ENCODE assay signal across 18 cellular contexts in the genomic region with DNA sequence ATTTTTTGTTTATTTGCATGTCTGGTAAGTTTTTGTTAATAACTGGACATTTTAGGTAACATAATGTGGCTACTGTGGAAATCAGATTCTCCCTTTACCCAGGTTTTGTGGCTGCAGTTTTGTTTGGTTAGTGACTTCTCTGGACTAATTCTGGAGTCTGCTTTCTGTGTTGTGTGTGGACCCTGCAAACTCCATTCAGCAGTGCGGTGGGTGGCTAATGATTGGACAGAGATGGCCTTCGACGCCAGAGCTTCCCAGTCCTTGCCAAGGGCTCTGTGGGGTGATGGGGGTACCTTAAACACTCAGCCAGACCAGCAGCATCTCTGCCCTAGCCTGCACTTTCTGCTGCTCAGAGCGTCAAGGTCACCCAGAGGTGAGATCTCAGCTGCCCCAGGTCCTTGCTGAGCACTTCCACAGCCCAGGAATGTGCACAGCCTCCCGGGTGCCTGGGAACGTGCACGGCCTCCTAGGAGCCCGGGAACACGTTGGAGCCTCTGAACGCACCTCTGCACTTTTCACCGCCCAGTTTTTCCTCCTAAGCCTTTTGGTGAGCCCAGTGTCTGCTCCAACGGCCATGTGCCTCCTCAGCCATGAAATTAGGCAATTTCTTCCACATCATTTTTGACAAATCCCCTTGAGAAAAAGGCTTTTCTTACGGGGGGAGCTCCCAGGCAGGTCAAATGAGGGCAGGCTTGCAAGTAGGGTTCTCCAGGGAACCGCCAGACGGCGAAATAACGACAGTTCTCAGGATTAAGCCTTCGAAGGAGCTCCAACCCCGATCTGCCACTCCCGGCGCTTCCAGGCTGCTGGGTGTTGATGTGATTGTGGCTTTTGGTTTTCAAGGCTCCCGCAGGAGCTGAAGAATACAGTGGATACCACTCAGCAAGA. TPM values are rescaled to one million over a fixed set of nuclear protein-coding genes. Genes with fewer than 3 reads are reported as not detected.
A peak's percentile ranks its signal among the peaks of the same experiment; 100 is the strongest.
DNase-seq lines count a peak whose midpoint lies in the region; ATAC-seq and TF ChIP-seq lines count a peak whose summit lies in the region.
"Had no signal": no experiment of that assay in that cellular context is flagged by ENCODE, and none has a peak within 500 bp of the region (broad histone marks: within the 10 kb centered on the region; RNA-seq: fewer than 3 reads in every experiment).

No MANE protein-coding gene starts in this region.

- H3K27me3 ChIP-seq in SJSA1 (replicated peaks) = no peaks in the 10 kb centered on the region
- no peaks in the 10 kb centered on the region for H3K27me3 ChIP-seq in left ventricle myocardium inferior (ENCODE audit: low read depth)

- H3K27ac ChIP-seq in SJSA1 (peak overlapping the region; percentile 18), left ventricle myocardium inferior (replicated peaks) (peak overlapping the region; percentile 85)
- H3K27ac ChIP-seq: prostate gland had no signal

- DNase-seq in AG08396 (ENCODE audit: low spot score) (peak; percentile 26), SJSA1 (ENCODE audit: low read depth in 1 of 2, low spot score in 2 of 2) (peak; percentile 78 to 81), left ventricle myocardium inferior (no peak), retinal pigment epithelial cell (ENCODE audit: low read depth) (peak; percentile 76), GM19240 (ENCODE audit: insufficient read length, low spot score) (no peak), EL (no peak), omental fat pad (ENCODE audit: low spot score) (no peak)
- DNase-seq: activated CD8-positive, alpha-beta T cell treated with anti-CD3 and anti-CD28 coated beads for 36 hours; activated gamma-delta T cell; Caco-2; effector CD8-positive, alpha-beta T cell; foreskin melanocyte; NCI-H1417 treated with DMSO at 0.1 percent for 48 hours; NCI-H748 treated with DMSO at 0.1 percent for 48 hours; SHP77; stimulated activated naive B cell treated with anti-CD40 and anti-IgM and Interleukin-4, amounts not matched to agents 10 μg/mL and 1 μg/mL and 100 μg/mL, for 72 hours had no signal

- peak; percentile 28 for TF ChIP-seq CTCF in left ventricle myocardium inferior (IDR thresholded peaks at IDR 0.05; ENCODE audit: borderline replicate concordance)
- peak; percentile 50 for TF ChIP-seq CTCF in retinal pigment epithelial cell (conservative IDR thresholded peaks at IDR 0.05; ENCODE audit: low read depth, low read length)
- TF ChIP-seq CTCF in omental fat pad (IDR thresholded peaks at IDR 0.05) = no peak

- intact Hi-C loops in left ventricle myocardium inferior (cut with micrococcal nuclease) = no loop called here

- H3K36me3 ChIP-seq in SJSA1 (no peaks in the 10 kb centered on the region), left ventricle myocardium inferior (no peaks in the 10 kb centered on the region)
- H3K36me3 ChIP-seq: prostate gland had no signal

- H3K9me3 ChIP-seq in SJSA1 (replicated peaks) = no peaks in the 10 kb centered on the region
- H3K9me3 ChIP-seq in left ventricle myocardium inferior (replicated peaks) = no peaks in the 10 kb centered on the region
- H3K9me3 ChIP-seq: Caco-2, prostate gland had no signal

- H3K4me3 ChIP-seq in SJSA1 = no peak overlapping the region
- no peak overlapping the region for H3K4me3 ChIP-seq in left ventricle myocardium inferior
- H3K4me3 ChIP-seq in retinal pigment epithelial cell (ENCODE audit: low read length) = no peak overlapping the region
- H3K4me3 ChIP-seq: prostate gland had no signal

- ATAC-seq in HG03095 (IDR thresholded peaks at IDR 0.05; ENCODE audit: unreplicated experiment) (no peak), omental fat pad (ENCODE audit: low FRiP score) (no peak)
- ATAC-seq: activated CD8-positive, alpha-beta T cell treated with anti-CD3 and anti-CD28 coated beads for 36 hours; stimulated activated naive B cell treated with anti-CD40 and anti-IgM and Interleukin-4, amounts not matched to agents 10 μg/mL and 1 μg/mL and 100 μg/mL, for 72 hours had no signal

- H3K4me1 ChIP-seq in SJSA1 (replicated peaks) = peaks cover 38% of the 10 kb centered on the region
- peaks cover 45% of the 10 kb centered on the region for H3K4me1 ChIP-seq in left ventricle myocardium inferior
- H3K4me1 ChIP-seq: Caco-2, prostate gland had no signal

RNA-seq across cellular contexts. Expression of gene KLF11, which starts 35.2 kb away (rescaled TPM):
- 13.6 and 16.0 TPM in 2 replicates for total RNA-seq in SJSA1 (2014; rRNA removed; shearing (Covaris generic))
- total RNA-seq in left ventricle myocardium inferior (20.8 TPM), omental fat pad (10 to 100 TPM; 35.8 to 63.6 (median 37.3) TPM)

RNA-seq across cellular contexts. Expression of gene GRHL1, which starts 56.7 kb away (rescaled TPM):
- 1.3 and 2.3 TPM in 2 replicates for total RNA-seq in SJSA1 (2014; rRNA removed; shearing (Covaris generic))
- total RNA-seq in left ventricle myocardium inferior (0.69 TPM), omental fat pad (10 to 100 TPM in 1 of 4 donors, 1 to 10 TPM in 2, under 1 TPM in 1; 0.95 to 15.1 (median 5.1) TPM)

Comparison
In these comparisons a context has a peak if more than half of its experiments do, and no peak if none do; other contexts are left out.
1. DNase-seq: peak in AG08396 (single experiment), SJSA1 (2 of 2) and retinal pigment epithelial cell (single experiment); none in left ventricle myocardium inferior (single experiment), GM19240 (single experiment), EL (single experiment) and omental fat pad (single experiment).
2. CTCF ChIP-seq: peak in left ventricle myocardium inferior (single experiment) and retinal pigment epithelial cell (single experiment); none in omental fat pad (0 of 3).